In the genomic region with DNA sequence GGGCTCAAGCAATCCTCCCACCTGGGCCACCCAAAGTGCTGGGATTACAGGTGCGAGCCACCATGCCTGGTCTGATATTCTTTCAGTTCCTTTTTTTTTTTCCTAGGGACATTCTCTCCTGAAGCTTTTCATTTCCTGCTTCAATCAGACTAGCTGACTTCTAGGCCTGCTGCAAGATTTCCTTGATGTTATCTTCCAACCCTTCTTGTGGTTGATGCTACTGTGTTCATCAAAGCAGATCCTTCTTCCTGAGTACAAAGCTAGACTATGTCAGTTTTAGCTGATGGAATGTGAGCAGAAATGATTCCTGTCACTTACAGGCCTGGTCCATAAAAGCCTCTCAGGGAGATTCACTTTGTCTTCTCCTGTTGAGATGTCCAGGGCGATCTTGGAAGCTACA, we compare ENCODE assay signal across 14 cellular contexts.
"Had no signal": no experiment of that assay in that cellular context is flagged by ENCODE, and none has a peak within 500 bp of the region (broad histone marks: within the 10 kb centered on the region; RNA-seq: fewer than 3 reads in every experiment).

No MANE protein-coding gene starts in this region.

- H3K9me3 ChIP-seq: stomach, thyroid gland had no signal

- H3K9ac ChIP-seq: parathyroid adenoma had no signal

- H3K4me1 ChIP-seq: parathyroid adenoma had no signal

- H3K36me3 ChIP-seq: stomach, thyroid gland had no signal

- H3K4me3 ChIP-seq: stomach, thyroid gland had no signal

- ATAC-seq: activated CD8-positive, alpha-beta memory T cell treated with anti-CD3 and anti-CD28 coated beads, Interleukin-2, amount 10 ng/mL, durations not matched to agents 7 days and 5 days had no signal

- DNase-seq: activated CD4-positive, alpha-beta T cell treated with anti-CD3 and anti-CD28 coated beads, Interleukin-2, amount 50 U/mL, for 48 hours; activated CD4-positive, CD25-positive, alpha-beta regulatory T cell treated with anti-CD3 and anti-CD28 coated beads, Interleukin-2, amount 50 U/mL, for 72 hours; activated CD8-positive, alpha-beta memory T cell treated with anti-CD3 and anti-CD28 coated beads, Interleukin-2, amount 10 ng/mL, durations not matched to agents 7 days and 5 days; activated gamma-delta T cell; activated T-cell treated with anti-CD3 and anti-CD28 coated beads, Interleukin-2, amount 50 U/mL, for 48 hours; effector memory CD4-positive, alpha-beta T cell; hippocampal formation; midbrain; retina; stimulated activated CD4-positive, alpha-beta T cell treated with anti-CD3 and anti-CD28 coated beads, Interleukin-4, amount 100 ng/mL, for 4 hours; stomach; thyroid gland had no signal

- H3K4me3 Mint-ChIP-seq: activated CD8-positive, alpha-beta memory T cell treated with anti-CD3 and anti-CD28 coated beads, Interleukin-2, amount 10 ng/mL, durations not matched to agents 7 days and 5 days had no signal

- H3K27me3 ChIP-seq: stomach, thyroid gland had no signal

- H3K27ac Mint-ChIP-seq: activated CD8-positive, alpha-beta memory T cell treated with anti-CD3 and anti-CD28 coated beads, Interleukin-2, amount 10 ng/mL, durations not matched to agents 7 days and 5 days had no signal

- H3K27ac ChIP-seq: epithelial cell of prostate, parathyroid adenoma, stomach, thyroid gland had no signal
